Comparison of ENCODE assay signal across 15 cellular contexts in genomic region chr7:137687556-137688280, GRCh38.
DNase-seq lines count a peak whose midpoint lies in the region; ATAC-seq, FAIRE-seq and TF ChIP-seq lines count a peak whose summit lies in the region.
"Had no signal": no experiment of that assay in that cellular context is flagged by ENCODE, and none has a peak within 500 bp of the region (broad histone marks: within the 10 kb centered on the region; RNA-seq: fewer than 3 reads in every experiment).

No MANE protein-coding gene starts in this region.

- H3K27me3 Mint-ChIP-seq in activated T-helper 17 cell treated with anti-CD3 and anti-CD28 coated beads, Interleukin-2, amount 50 U/mL, for 72 hours: peaks cover 4% of the 10 kb centered on the region
- H3K27me3 Mint-ChIP-seq: central memory CD8-positive, alpha-beta T cell had no signal

- no peak overlapping the region for H3K27ac Mint-ChIP-seq in activated T-helper 17 cell treated with anti-CD3 and anti-CD28 coated beads, Interleukin-2, amount 50 U/mL, for 72 hours
- H3K27ac Mint-ChIP-seq: activated naive CD4-positive, alpha-beta T cell treated with anti-CD3 and anti-CD28 coated beads for 36 hours had no signal

- H3K36me3 Mint-ChIP-seq in activated T-helper 17 cell treated with anti-CD3 and anti-CD28 coated beads, Interleukin-2, amount 50 U/mL, for 72 hours (ENCODE audit: low read depth): no peaks in the 10 kb centered on the region

- no peak overlapping the region for H3K4me3 Mint-ChIP-seq in activated T-helper 17 cell treated with anti-CD3 and anti-CD28 coated beads, Interleukin-2, amount 50 U/mL, for 72 hours
- H3K4me3 Mint-ChIP-seq: activated naive CD4-positive, alpha-beta T cell treated with anti-CD3 and anti-CD28 coated beads for 36 hours; central memory CD8-positive, alpha-beta T cell had no signal

- peak; percentile 67 for DNase-seq in GM04503 (ENCODE audit: low read depth)
- peak; percentile 72 for DNase-seq in astrocyte of the hippocampus (ENCODE audit: low read depth, low spot score)
- peak; percentile 84 for DNase-seq in fibroblast of the aortic adventitia (ENCODE audit: low read depth)
- peak; percentile 63 for DNase-seq in skeletal muscle cell (ENCODE audit: low read depth)
- DNase-seq in iPS-NIHi7 (ENCODE audit: extremely low spot score): no peak
- no peak for DNase-seq in GM12891 (ENCODE audit: insufficient read length, low spot score)
- no peak for DNase-seq in hippocampal formation (lab: John Stamatoyannopoulos, UW)
- DNase-seq: activated CD4-positive, CD25-positive, alpha-beta regulatory T cell treated with anti-CD3 and anti-CD28 coated beads, Interleukin-2, amount 50 U/mL, for 72 hours; activated naive CD4-positive, alpha-beta T cell treated with anti-CD3 and anti-CD28 coated beads for 36 hours; posterior cingulate gyrus; SHP77 had no signal

- no peak for ATAC-seq in activated T-helper 17 cell treated with anti-CD3 and anti-CD28 coated beads, Interleukin-2, amount 50 U/mL, for 72 hours (replicated peaks)
- ATAC-seq: K562 had no signal

- no peak for FAIRE-seq in GM12891 (lab: Jason Lieb, UNC)
- FAIRE-seq: K562 had no signal

- no peaks in the 10 kb centered on the region for H3K9me3 Mint-ChIP-seq in activated T-helper 17 cell treated with anti-CD3 and anti-CD28 coated beads, Interleukin-2, amount 50 U/mL, for 72 hours
- H3K9me3 Mint-ChIP-seq: activated naive CD4-positive, alpha-beta T cell treated with anti-CD3 and anti-CD28 coated beads for 36 hours; central memory CD8-positive, alpha-beta T cell had no signal

- no peaks in the 10 kb centered on the region for H3K4me1 Mint-ChIP-seq in activated T-helper 17 cell treated with anti-CD3 and anti-CD28 coated beads, Interleukin-2, amount 50 U/mL, for 72 hours
- H3K4me1 Mint-ChIP-seq: central memory CD8-positive, alpha-beta T cell had no signal

- TF ChIP-seq CTCF in fibroblast of the aortic adventitia (IDR thresholded peaks at IDR 0.05; ENCODE audit: insufficient read depth, low read length): no peak

- H3K4me3 ChIP-seq in fibroblast of the aortic adventitia (ENCODE audit: low read depth, low read length): no peak overlapping the region
- no peak overlapping the region for H3K4me3 ChIP-seq in skeletal muscle cell (ENCODE audit: low read depth, low read length)
- H3K4me3 ChIP-seq: BLaER1, K562 had no signal

- TF ChIP-seq POLR2A in GM12891 (IDR thresholded peaks at IDR 0.05; ENCODE audit: low read depth, low read length): no peak

TF ChIP-seq in GM12891, 5 proteins besides CTCF, POLR2A, EP300 and RAD21:
- no peak for TF ChIP-seq SPI1 (IDR thresholded peaks at IDR 0.05; ENCODE audit: low read depth, low read length)

Comparison
In these comparisons a context has a peak if more than half of its experiments do, and no peak if none do; other contexts are left out.
1. DNase-seq: peak in GM04503 (single experiment), astrocyte of the hippocampus (single experiment), fibroblast of the aortic adventitia (single experiment) and skeletal muscle cell (single experiment); none in iPS-NIHi7 (single experiment), GM12891 (single experiment) and hippocampal formation (0 of 2).